In genomic region chrX:81779701-81780100, GRCh38 we compare ENCODE assay signal across 31 cellular contexts.
"Had no signal": no experiment of that assay in that cellular context is flagged by ENCODE, and none has a peak within 500 bp of the region (broad histone marks: within the 10 kb centered on the region; RNA-seq: fewer than 3 reads in every experiment).

No MANE protein-coding gene starts in this region.

- ATAC-seq: activated CD8-positive, alpha-beta memory T cell treated with anti-CD3 and anti-CD28 coated beads, Interleukin-2, amount 10 ng/mL, durations not matched to agents 7 days and 5 days; K562 had no signal

- H3K4me1 Mint-ChIP-seq: activated CD4-positive, alpha-beta memory T cell treated with anti-CD3 and anti-CD28 coated beads, Interleukin-2, amount 10 ng/mL, durations not matched to agents 7 days and 5 days; activated CD8-positive, alpha-beta memory T cell treated with anti-CD3 and anti-CD28 coated beads, Interleukin-2, amount 10 ng/mL, durations not matched to agents 7 days and 5 days; activated naive CD8-positive, alpha-beta T cell treated with anti-CD3 and anti-CD28 coated beads for 36 hours had no signal

- H3K36me3 ChIP-seq: MG63, WERI-Rb-1 had no signal

- H3K27me3 ChIP-seq: MG63 had no signal

- H3K9me3 Mint-ChIP-seq: activated CD4-positive, alpha-beta memory T cell treated with anti-CD3 and anti-CD28 coated beads, Interleukin-2, amount 10 ng/mL, durations not matched to agents 7 days and 5 days had no signal

- H3K4me3 ChIP-seq: K562, MG63, PC-9 had no signal

- H3K36me3 Mint-ChIP-seq: activated CD8-positive, alpha-beta memory T cell treated with anti-CD3 and anti-CD28 coated beads, Interleukin-2, amount 10 ng/mL, durations not matched to agents 7 days and 5 days; activated naive CD8-positive, alpha-beta T cell treated with anti-CD3 and anti-CD28 coated beads for 36 hours had no signal

- H3K4me3 Mint-ChIP-seq: activated CD4-positive, alpha-beta memory T cell treated with anti-CD3 and anti-CD28 coated beads, Interleukin-2, amount 10 ng/mL, durations not matched to agents 7 days and 5 days; activated CD8-positive, alpha-beta memory T cell treated with anti-CD3 and anti-CD28 coated beads, Interleukin-2, amount 10 ng/mL, durations not matched to agents 7 days and 5 days; activated naive CD8-positive, alpha-beta T cell treated with anti-CD3 and anti-CD28 coated beads for 36 hours had no signal

- FAIRE-seq: K562, RCC 7860 had no signal

- H3K4me2 ChIP-seq: PC-9 had no signal

- H2AFZ ChIP-seq: PC-9 had no signal

- H3K27ac ChIP-seq: PC-9, RWPE1, WERI-Rb-1 had no signal

- H3K27me3 Mint-ChIP-seq: activated CD4-positive, alpha-beta memory T cell treated with anti-CD3 and anti-CD28 coated beads, Interleukin-2, amount 10 ng/mL, durations not matched to agents 7 days and 5 days; activated CD8-positive, alpha-beta memory T cell treated with anti-CD3 and anti-CD28 coated beads, Interleukin-2, amount 10 ng/mL, durations not matched to agents 7 days and 5 days; activated naive CD8-positive, alpha-beta T cell treated with anti-CD3 and anti-CD28 coated beads for 36 hours had no signal

- DNase-seq: activated CD4-positive, alpha-beta memory T cell treated with anti-CD3 and anti-CD28 coated beads, Interleukin-2, amount 10 ng/mL, durations not matched to agents 7 days and 5 days; activated CD4-positive, alpha-beta T cell treated with anti-CD3 and anti-CD28 coated beads for 1 hour; activated CD4-positive, alpha-beta T cell treated with anti-CD3 and anti-CD28 coated beads for 48 hours; activated CD4-positive, CD25-positive, alpha-beta regulatory T cell; activated CD8-positive, alpha-beta memory T cell treated with anti-CD3 and anti-CD28 coated beads for 24 hours; activated CD8-positive, alpha-beta memory T cell treated with anti-CD3 and anti-CD28 coated beads, Interleukin-2, amount 10 ng/mL, durations not matched to agents 7 days and 5 days; activated CD8-positive, alpha-beta memory T cell treated with anti-CD3 and anti-CD28 coated beads, Interleukin-2, amount 50 U/mL, for 48 hours; activated effector memory CD4-positive, alpha-beta T cell treated with anti-CD3 and anti-CD28 coated beads, Interleukin-2, amount 50 U/mL, for 16 hours; activated naive CD4-positive, alpha-beta T cell; activated naive CD4-positive, alpha-beta T cell treated with anti-CD3 and anti-CD28 coated beads, Interleukin-2, amount 50 U/mL, for 16 hours; activated naive CD8-positive, alpha-beta T cell treated with anti-CD3 and anti-CD28 coated beads for 36 hours; activated T-cell treated with anti-CD3 and anti-CD28 coated beads, Interleukin-2, amount 50 U/mL, for 48 hours; amniotic stem cell; aorta; IMR-90; MG63; NCI-H1048; NCI-H1436 treated with DMSO at 0.1 percent for 48 hours; NCI-H1694 treated with DMSO at 0.1 percent for 48 hours; NCI-H2029; NCI-H345; NCI-H524 treated with DMSO at 0.1 percent for 48 hours; PC-9; Right ventricle myocardium superior; T-helper 1 cell; T-helper 2 cell; T-helper 9 cell; WERI-Rb-1 had no signal

- H3K27ac Mint-ChIP-seq: activated CD4-positive, alpha-beta memory T cell treated with anti-CD3 and anti-CD28 coated beads, Interleukin-2, amount 10 ng/mL, durations not matched to agents 7 days and 5 days; activated CD8-positive, alpha-beta memory T cell treated with anti-CD3 and anti-CD28 coated beads, Interleukin-2, amount 10 ng/mL, durations not matched to agents 7 days and 5 days; activated naive CD8-positive, alpha-beta T cell treated with anti-CD3 and anti-CD28 coated beads for 36 hours had no signal

- H3K9me3 ChIP-seq: MG63 had no signal
